8 cellular contexts compared by ENCODE assay signal in genomic region chr1:18957136-18957521, GRCh38. TPM values are rescaled to one million over a fixed set of nuclear protein-coding genes. Genes with fewer than 3 reads are reported as not detected.
DNase-seq lines count a peak whose midpoint lies in the region; ATAC-seq and TF ChIP-seq lines count a peak whose summit lies in the region.

No MANE protein-coding gene starts in this region.

- intact Hi-C loops in Right ventricle myocardium superior (cut with DNase I), result loop anchor here (5.0 kb wide), 1 partner anchor 45 kb away; no protein-coding TSS in a partner anchor

- DNase-seq in Right ventricle myocardium superior, result peak; percentile 62
- no peak for DNase-seq in retinal pigment epithelial cell (ENCODE audit: low read depth)
- DNase-seq in activated effector memory CD4-positive, alpha-beta T cell treated with Interleukin-2 at 50 U/mL for 16 hours, result no peak
- DNase-seq in foreskin melanocyte, result no peak
- no peak for DNase-seq in UCSD-AML1 (lab: John Stamatoyannopoulos, UW; ENCODE audit: unreplicated experiment)
- no peak for DNase-seq in inferior parietal cortex (ENCODE audit: extremely low spot score)

- peak overlapping the region; percentile 44; the same call in 1 of the 2 replicates for H3K27ac ChIP-seq in VCaP

- TF ChIP-seq CTCF in VCaP (conservative IDR thresholded peaks at IDR 0.05), result no peak
- TF ChIP-seq CTCF in retinal pigment epithelial cell (conservative IDR thresholded peaks at IDR 0.05; ENCODE audit: low read depth, low read length), result no peak

- H3K4me3 ChIP-seq in retinal pigment epithelial cell (ENCODE audit: low read length), result peak overlapping the region; percentile 68

- ATAC-seq in GM19397 (IDR thresholded peaks at IDR 0.05; ENCODE audit: unreplicated experiment) (peak; percentile 2), Right ventricle myocardium superior (ENCODE audit: poor library complexity) (peak; percentile 10)

RNA-seq across cellular contexts. Expression of gene IFFO2, which starts 0.7 kb away (rescaled TPM):
- total RNA-seq in Right ventricle myocardium superior, result 4.4 TPM

RNA-seq across cellular contexts. Expression of gene ALDH4A1, which starts 54.8 kb away (rescaled TPM):
- 29.3 TPM for total RNA-seq in Right ventricle myocardium superior
